In genomic region chr13:114110091-114110829, GRCh38 we compare ENCODE assay signal across 8 cellular contexts. TPM values are rescaled to one million over a fixed set of nuclear protein-coding genes. Genes with fewer than 3 reads are reported as not detected.
A peak's percentile ranks its signal among the peaks of the same experiment; 100 is the strongest.
DNase-seq lines count a peak whose midpoint lies in the region; ATAC-seq and TF ChIP-seq lines count a peak whose summit lies in the region.

No MANE protein-coding gene starts in this region.

- no peak for ATAC-seq in HG03565 (IDR thresholded peaks at IDR 0.05; ENCODE audit: unreplicated experiment)

- H3K36me3 Mint-ChIP-seq in glutamatergic neuron (ENCODE audit: unreplicated experiment), result no peaks in the 10 kb centered on the region

- peaks cover 46% of the 10 kb centered on the region for H3K4me1 Mint-ChIP-seq in glutamatergic neuron (ENCODE audit: low read depth, unreplicated experiment)

- TF ChIP-seq CTCF in glutamatergic neuron (IDR thresholded peaks at IDR 0.05; ENCODE audit: partially characterized antibody, unreplicated experiment), result no peak

- peaks cover 13% of the 10 kb centered on the region for H3K27me3 Mint-ChIP-seq in glutamatergic neuron (ENCODE audit: unreplicated experiment)

- DNase-seq in DMS53 (lab: John Stamatoyannopoulos, UW) (peak; percentile 9), DMS53 treated with DMSO at 0.1 percent for 48 hours (lab: John Stamatoyannopoulos, UW; ENCODE audit: unreplicated experiment) (no peak), NCI-H510A treated with DMSO at 0.1 percent for 48 hours (lab: John Stamatoyannopoulos, UW) (peak; percentile 41), activated T-cell treated with anti-CD3 and anti-CD28 coated beads for 4 hours (peak; percentile 46), glutamatergic neuron (peak; percentile 58), GM19240 (ENCODE audit: insufficient read length, low spot score) (no peak)
- peak; percentile 76 for DNase-seq in stimulated activated CD4-positive, alpha-beta T cell treated with anti-CD3 and anti-CD28 coated beads, Interleukin-15, amount 100 ng/mL, for 24 hours

- peaks cover 7% of the 10 kb centered on the region for H3K9me3 Mint-ChIP-seq in glutamatergic neuron (ENCODE audit: unreplicated experiment)

- peak overlapping the region; percentile 48 for H3K27ac Mint-ChIP-seq in glutamatergic neuron (ENCODE audit: unreplicated experiment)

- H3K4me3 Mint-ChIP-seq in glutamatergic neuron (ENCODE audit: unreplicated experiment), result peak overlapping the region; percentile 38

RNA-seq across cellular contexts. Expression of gene RASA3, which starts 22.2 kb away (rescaled TPM):
- 15.2 TPM for total RNA-seq in glutamatergic neuron (ENCODE audit: unreplicated experiment)

Comparison
In these comparisons a context has a peak if more than half of its experiments do, and no peak if none do; other contexts are left out.
1. DNase-seq: peak in DMS53 (single experiment), NCI-H510A treated with DMSO at 0.1 percent for 48 hours (single experiment), activated T-cell treated with anti-CD3 and anti-CD28 coated beads for 4 hours (single experiment), glutamatergic neuron (single experiment) and stimulated activated CD4-positive, alpha-beta T cell treated with anti-CD3 and anti-CD28 coated beads, Interleukin-15, amount 100 ng/mL, for 24 hours (single experiment); none in DMS53 treated with DMSO at 0.1 percent for 48 hours (single experiment) and GM19240 (single experiment).